Comparison of ENCODE assay signal across 13 cellular contexts in the genomic region with DNA sequence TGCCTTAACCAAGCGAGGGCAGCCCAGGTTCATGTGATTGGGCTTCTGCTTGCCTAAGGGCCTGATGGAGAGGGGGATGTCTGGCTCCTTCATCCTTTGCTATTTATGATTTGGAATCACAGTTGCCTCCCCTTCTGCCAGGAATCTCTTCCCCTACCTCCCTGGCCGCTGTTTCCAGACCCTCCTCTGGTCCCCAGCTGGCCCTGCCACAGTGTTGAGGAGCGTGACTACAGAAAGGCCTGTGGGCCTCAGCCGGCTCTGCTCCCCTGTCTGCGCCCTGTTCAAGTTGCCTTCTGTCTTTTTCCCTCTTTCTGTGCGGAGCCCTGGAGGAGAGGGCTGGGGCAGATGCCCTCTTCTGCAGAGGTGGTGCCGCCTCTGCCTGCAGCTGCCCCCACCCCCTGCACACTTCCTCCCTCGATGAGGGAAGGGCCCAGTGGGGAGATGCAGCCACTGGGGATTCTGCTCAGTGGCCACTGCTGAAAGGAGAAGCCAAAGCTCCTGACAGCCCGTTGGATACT. TPM values are rescaled to one million over a fixed set of nuclear protein-coding genes. Genes with fewer than 3 reads are reported as not detected.
DNase-seq lines count a peak whose midpoint lies in the region; ATAC-seq, FAIRE-seq and TF ChIP-seq lines count a peak whose summit lies in the region.
"Had no signal": no experiment of that assay in that cellular context is flagged by ENCODE, and none has a peak within 500 bp of the region (broad histone marks: within the 10 kb centered on the region; RNA-seq: fewer than 3 reads in every experiment).

No MANE protein-coding gene starts in this region.

- H3K36me3 Mint-ChIP-seq in stimulated activated naive B cell treated with anti-CD40 and anti-IgM and Interleukin-4, amounts not matched to agents 10 μg/mL and 1 μg/mL and 100 μg/mL, for 72 hours: no peaks in the 10 kb centered on the region
- H3K36me3 Mint-ChIP-seq in activated CD8-positive, alpha-beta T cell treated with anti-CD3 and anti-CD28 coated beads, Interleukin-2, amount 10 ng/mL, durations not matched to agents 7 days and 5 days (ENCODE audit: low read depth): no peaks in the 10 kb centered on the region
- H3K36me3 Mint-ChIP-seq in endothelial cell (ENCODE audit: low read depth, unreplicated experiment): peaks cover 3% of the 10 kb centered on the region
- H3K36me3 Mint-ChIP-seq: CD4-positive, CD25-positive, alpha-beta regulatory T cell had no signal

- H3K9ac ChIP-seq in OCI-LY3 (ENCODE audit: low read length) (peak overlapping the region; percentile 17; the same call in 1 of the 2 replicates), kidney (ENCODE audit: low read length in 2 of 2) (no peak overlapping the region)

- H3K4me3 Mint-ChIP-seq in stimulated activated naive B cell treated with anti-CD40 and anti-IgM and Interleukin-4, amounts not matched to agents 10 μg/mL and 1 μg/mL and 100 μg/mL, for 72 hours: no peak overlapping the region
- no peak overlapping the region for H3K4me3 Mint-ChIP-seq in activated CD8-positive, alpha-beta T cell treated with anti-CD3 and anti-CD28 coated beads, Interleukin-2, amount 10 ng/mL, durations not matched to agents 7 days and 5 days
- no peak overlapping the region for H3K4me3 Mint-ChIP-seq in endothelial cell (ENCODE audit: unreplicated experiment)
- H3K4me3 Mint-ChIP-seq: CD4-positive, CD25-positive, alpha-beta regulatory T cell; GM23338; H9 had no signal

- H3K4me2 ChIP-seq in OCI-LY3 (ENCODE audit: low read length): peak overlapping the region; percentile 6; the same call in 1 of the 2 replicates
- H3K4me2 ChIP-seq: GM23338 had no signal

- H3K4me3 ChIP-seq in OCI-LY3 (ENCODE audit: low read length) (no peak overlapping the region), kidney (ENCODE audit: low read length in 2 of 2) (no peak overlapping the region)
- H3K4me3 ChIP-seq: GM23338 had no signal

- H3K27ac Mint-ChIP-seq in stimulated activated naive B cell treated with anti-CD40 and anti-IgM and Interleukin-4, amounts not matched to agents 10 μg/mL and 1 μg/mL and 100 μg/mL, for 72 hours: peak overlapping the region; percentile 38
- H3K27ac Mint-ChIP-seq in activated CD8-positive, alpha-beta T cell treated with anti-CD3 and anti-CD28 coated beads, Interleukin-2, amount 10 ng/mL, durations not matched to agents 7 days and 5 days: no peak overlapping the region
- no peak overlapping the region for H3K27ac Mint-ChIP-seq in endothelial cell (ENCODE audit: unreplicated experiment)
- H3K27ac Mint-ChIP-seq: CD4-positive, CD25-positive, alpha-beta regulatory T cell; GM23338; H9 had no signal

- no peaks in the 10 kb centered on the region for H4K20me1 ChIP-seq in OCI-LY3 (ENCODE audit: insufficient read depth, low read length)

- DNase-seq in left cardiac atrium: peak; percentile 8
- no peak for DNase-seq in Right ventricle myocardium inferior (ENCODE audit: missing footprints)
- peak; percentile 50 for DNase-seq in kidney
- DNase-seq in stimulated activated naive B cell treated with anti-CD40 and anti-IgM and Interleukin-4, amounts not matched to agents 10 μg/mL and 1 μg/mL and 100 μg/mL, for 72 hours: no peak
- DNase-seq in activated CD8-positive, alpha-beta T cell treated with anti-CD3 and anti-CD28 coated beads, Interleukin-2, amount 10 ng/mL, durations not matched to agents 7 days and 5 days: no peak
- DNase-seq in endothelial cell (ENCODE audit: low spot score): no peak
- DNase-seq: CD4-positive, CD25-positive, alpha-beta regulatory T cell; DMS53; H9 had no signal

- no peak overlapping the region for H3K27ac ChIP-seq in OCI-LY3 (ENCODE audit: low read length)
- H3K27ac ChIP-seq in kidney (ENCODE audit: low read depth in 2 of 2, low read length in 2 of 2): no peak overlapping the region
- H3K27ac ChIP-seq: 22Rv1 had no signal

- no peak for FAIRE-seq in kidney (lab: Jason Lieb, UNC)

- H3K4me1 ChIP-seq in OCI-LY3 (ENCODE audit: low read length) (peaks cover 70% of the 10 kb centered on the region), kidney (ENCODE audit: control insufficient read depth in 1 of 2, insufficient read depth in 1 of 2, low read depth in 1 of 2, low read length in 2 of 2) (peaks cover 13 to 19% of the 10 kb centered on the region in 2 donors)

- intact Hi-C loops in left cardiac atrium (cut with DNase I) (no loop called here), Right ventricle myocardium inferior (cut with DNase I) (no loop called here), kidney (cut with DNase I) (no loop called here)

- H2AFZ ChIP-seq in OCI-LY3 (ENCODE audit: low read depth, low read length): no peak overlapping the region
- H2AFZ ChIP-seq: GM23338 had no signal

- H3K27me3 Mint-ChIP-seq in stimulated activated naive B cell treated with anti-CD40 and anti-IgM and Interleukin-4, amounts not matched to agents 10 μg/mL and 1 μg/mL and 100 μg/mL, for 72 hours: peaks cover 18 to 22% of the 10 kb centered on the region in 2 donors
- H3K27me3 Mint-ChIP-seq in activated CD8-positive, alpha-beta T cell treated with anti-CD3 and anti-CD28 coated beads, Interleukin-2, amount 10 ng/mL, durations not matched to agents 7 days and 5 days (ENCODE audit: low read depth): peaks cover 13% of the 10 kb centered on the region
- peaks cover 20% of the 10 kb centered on the region for H3K27me3 Mint-ChIP-seq in endothelial cell (ENCODE audit: unreplicated experiment)

- CTCF ChIA-PET in activated CD8-positive, alpha-beta T cell treated with anti-CD3 and anti-CD28 coated beads, Interleukin-2, amount 10 ng/mL, durations not matched to agents 7 days and 5 days (lab: Charles Lee): no interaction called here

- TF ChIP-seq CTCF in OCI-LY3 (IDR thresholded peaks at IDR 0.05; ENCODE audit: low read depth, low read length) (no peak), kidney (IDR thresholded peaks at IDR 0.05; ENCODE audit: borderline replicate concordance, extremely low read depth, insufficient read depth) (no peak), endothelial cell (IDR thresholded peaks at IDR 0.05; ENCODE audit: unreplicated experiment) (no peak)

- no peaks in the 10 kb centered on the region for H3K9me3 ChIP-seq in OCI-LY3 (ENCODE audit: insufficient read depth, low read length)
- H3K9me3 ChIP-seq in kidney (ENCODE audit: control insufficient read depth in 1 of 2, low read length in 2 of 2): no peaks in the 10 kb centered on the region

- H3K79me2 ChIP-seq in OCI-LY3 (ENCODE audit: low read length): no peaks in the 10 kb centered on the region

- H3K4me1 Mint-ChIP-seq in stimulated activated naive B cell treated with anti-CD40 and anti-IgM and Interleukin-4, amounts not matched to agents 10 μg/mL and 1 μg/mL and 100 μg/mL, for 72 hours: peaks cover 0 to 18% of the 10 kb centered on the region in 2 donors
- no peaks in the 10 kb centered on the region for H3K4me1 Mint-ChIP-seq in activated CD8-positive, alpha-beta T cell treated with anti-CD3 and anti-CD28 coated beads, Interleukin-2, amount 10 ng/mL, durations not matched to agents 7 days and 5 days (ENCODE audit: low read depth)
- peaks cover 12% of the 10 kb centered on the region for H3K4me1 Mint-ChIP-seq in endothelial cell (ENCODE audit: unreplicated experiment)
- H3K4me1 Mint-ChIP-seq: CD4-positive, CD25-positive, alpha-beta regulatory T cell had no signal

- H3K36me3 ChIP-seq in OCI-LY3 (replicated peaks; ENCODE audit: low read depth, low read length) (no peaks in the 10 kb centered on the region), kidney (ENCODE audit: control insufficient read depth in 1 of 2, insufficient read depth in 2 of 2, low read length in 2 of 2) (peaks cover 0 to 5% of the 10 kb centered on the region in 2 donors)

- no peaks in the 10 kb centered on the region for H3K9me3 Mint-ChIP-seq in stimulated activated naive B cell treated with anti-CD40 and anti-IgM and Interleukin-4, amounts not matched to agents 10 μg/mL and 1 μg/mL and 100 μg/mL, for 72 hours
- no peaks in the 10 kb centered on the region for H3K9me3 Mint-ChIP-seq in activated CD8-positive, alpha-beta T cell treated with anti-CD3 and anti-CD28 coated beads, Interleukin-2, amount 10 ng/mL, durations not matched to agents 7 days and 5 days (ENCODE audit: insufficient read depth)
- no peaks in the 10 kb centered on the region for H3K9me3 Mint-ChIP-seq in endothelial cell (ENCODE audit: unreplicated experiment)
- H3K9me3 Mint-ChIP-seq: CD4-positive, CD25-positive, alpha-beta regulatory T cell; GM23338; H9 had no signal

- H3K27me3 ChIP-seq in OCI-LY3 (ENCODE audit: low read depth, low read length): no peaks in the 10 kb centered on the region

- ATAC-seq in left cardiac atrium: no peak
- ATAC-seq in Right ventricle myocardium inferior: no peak
- ATAC-seq in stimulated activated naive B cell treated with anti-CD40 and anti-IgM and Interleukin-4, amounts not matched to agents 10 μg/mL and 1 μg/mL and 100 μg/mL, for 72 hours (replicated peaks): no peak
- ATAC-seq in activated CD8-positive, alpha-beta T cell treated with anti-CD3 and anti-CD28 coated beads, Interleukin-2, amount 10 ng/mL, durations not matched to agents 7 days and 5 days: no peak
- ATAC-seq in GM21515 (IDR thresholded peaks at IDR 0.05; ENCODE audit: unreplicated experiment): no peak
- ATAC-seq: GM23338 had no signal

- POLR2A ChIA-PET in activated CD8-positive, alpha-beta T cell treated with anti-CD3 and anti-CD28 coated beads, Interleukin-2, amount 10 ng/mL, durations not matched to agents 7 days and 5 days (lab: Charles Lee): no interaction called here

RNA-seq across cellular contexts. Expression of gene KIAA1614, which starts 6.5 kb away (rescaled TPM):
- total RNA-seq in left cardiac atrium (1 to 10 TPM; 8.2 to 9.3 TPM), Right ventricle myocardium inferior (6.4 TPM), kidney (12.3 TPM), endothelial cell (ENCODE audit: unreplicated experiment) (2.6 TPM)
- polyA plus RNA-seq in kidney (ENCODE audit: insufficient read depth, low read depth, low replicate concordance): 5.4 TPM
- total RNA-seq in activated CD8-positive, alpha-beta T cell treated with anti-CD3 and anti-CD28 coated beads, Interleukin-2, amount 10 ng/mL, durations not matched to agents 7 days and 5 days: under 1 TPM; 0.13 to 0.21 TPM

Comparison
In these comparisons a context has a peak if more than half of its experiments do, and no peak if none do; other contexts are left out.
1. DNase-seq: peak in left cardiac atrium (single experiment) and kidney (single experiment); none in Right ventricle myocardium inferior (single experiment), stimulated activated naive B cell treated with anti-CD40 and anti-IgM and Interleukin-4, amounts not matched to agents 10 μg/mL and 1 μg/mL and 100 μg/mL, for 72 hours (single experiment), activated CD8-positive, alpha-beta T cell treated with anti-CD3 and anti-CD28 coated beads, Interleukin-2, amount 10 ng/mL, durations not matched to agents 7 days and 5 days (single experiment) and endothelial cell (single experiment).